ENCODE assay signal across 11 cellular contexts in genomic region chr22:40401532-40401931, GRCh38. TPM values are rescaled to one million over a fixed set of nuclear protein-coding genes. Genes with fewer than 3 reads are reported as not detected.
DNase-seq lines count a peak whose midpoint lies in the region; ATAC-seq and TF ChIP-seq lines count a peak whose summit lies in the region.
"Had no signal": no experiment of that assay in that cellular context is flagged by ENCODE, and none has a peak within 500 bp of the region (broad histone marks: within the 10 kb centered on the region; RNA-seq: fewer than 3 reads in every experiment).

No MANE protein-coding gene starts in this region.

- H3K27me3 Mint-ChIP-seq in CD4-positive, alpha-beta T cell = no peaks in the 10 kb centered on the region
- H3K27me3 Mint-ChIP-seq in activated naive CD4-positive, alpha-beta T cell treated with anti-CD3 and anti-CD28 coated beads for 36 hours (ENCODE audit: low read depth) = no peaks in the 10 kb centered on the region

- POLR2A ChIA-PET in CD4-positive, alpha-beta T cell (lab: Charles Lee) = interaction anchor here (1.2 to 3.3 kb wide), 4 partner anchors 16 to 63 kb away, joined by 4 to 17 read pairs (median 7); partner anchors contain the start of gene SGSM3

- H3K9me3 ChIP-seq in CD4-positive, alpha-beta T cell (ENCODE audit: control insufficient read depth, low read length) = no peaks in the 10 kb centered on the region
- no peaks in the 10 kb centered on the region for H3K9me3 ChIP-seq in right atrium auricular region

- H3K4me3 Mint-ChIP-seq in CD4-positive, alpha-beta T cell = peak overlapping the region; percentile 78
- H3K4me3 Mint-ChIP-seq in activated naive CD4-positive, alpha-beta T cell treated with anti-CD3 and anti-CD28 coated beads for 36 hours = no peak overlapping the region
- H3K4me3 Mint-ChIP-seq: nephron had no signal

- CTCF ChIA-PET in CD4-positive, alpha-beta T cell (lab: Charles Lee) = no interaction called here
- CTCF ChIA-PET in activated naive CD4-positive, alpha-beta T cell treated with anti-CD3 and anti-CD28 coated beads for 36 hours (lab: Charles Lee) = interaction anchor here (0.6 kb wide), 1 partner anchor 12 kb away, joined by 3 read pairs; no protein-coding TSS in a partner anchor

- intact Hi-C loops in CD4-positive, alpha-beta T cell (cut with DNase I, micrococcal nuclease) = no loop called here
- intact Hi-C loops in activated naive CD4-positive, alpha-beta T cell treated with anti-CD3 and anti-CD28 coated beads for 36 hours (cut with micrococcal nuclease) = no loop called here

- peak; percentile 80 for ATAC-seq in CD4-positive, alpha-beta T cell (ENCODE audit: poor library complexity)
- no peak for ATAC-seq in GM19395 (IDR thresholded peaks at IDR 0.05; ENCODE audit: unreplicated experiment)
- ATAC-seq: HCT116 had no signal

- peaks cover 51% of the 10 kb centered on the region for H3K36me3 ChIP-seq in right atrium auricular region

- H3K4me3 ChIP-seq in right atrium auricular region = no peak overlapping the region

- H3K27ac ChIP-seq in CD4-positive, alpha-beta T cell (ENCODE audit: low read depth, low read length) = peak overlapping the region; percentile 5
- H3K27ac ChIP-seq in right atrium auricular region = no peak overlapping the region
- H3K27ac ChIP-seq: C4-2B had no signal

- H3K27me3 ChIP-seq in CD4-positive, alpha-beta T cell (ENCODE audit: control insufficient read depth, insufficient read depth, low read length) = no peaks in the 10 kb centered on the region
- no peaks in the 10 kb centered on the region for H3K27me3 ChIP-seq in right atrium auricular region

- H3K9me3 Mint-ChIP-seq in CD4-positive, alpha-beta T cell = no peaks in the 10 kb centered on the region
- no peaks in the 10 kb centered on the region for H3K9me3 Mint-ChIP-seq in activated naive CD4-positive, alpha-beta T cell treated with anti-CD3 and anti-CD28 coated beads for 36 hours
- H3K9me3 Mint-ChIP-seq: nephron had no signal

- TF ChIP-seq CTCF in CD4-positive, alpha-beta T cell (IDR thresholded peaks at IDR 0.05) = no peak
- TF ChIP-seq CTCF in GM10266 (IDR thresholded peaks at IDR 0.05; ENCODE audit: control insufficient read depth, insufficient read depth, low read depth, missing control alignments) = no peak
- no peak for TF ChIP-seq CTCF in right atrium auricular region (IDR thresholded peaks at IDR 0.05)

- H3K4me1 ChIP-seq in right atrium auricular region = peaks cover 0 to 19% of the 10 kb centered on the region in 2 donors

- peak in 9 of 10 experiments; percentile 22 to 53 (median 43) for DNase-seq in CD4-positive, alpha-beta T cell
- DNase-seq in T-helper 9 cell (peak; percentile 47), NCI-H1694 treated with DMSO at 0.1 percent for 48 hours (lab: John Stamatoyannopoulos, UW) (no peak), GM10266 (ENCODE audit: extremely low spot score) (no peak), right atrium auricular region (ENCODE audit: low spot score) (no peak)
- DNase-seq in activated naive CD4-positive, alpha-beta T cell treated with anti-CD3 and anti-CD28 coated beads for 36 hours = peak; percentile 44
- DNase-seq in stimulated activated CD4-positive, alpha-beta T cell treated with anti-CD3 and anti-CD28 coated beads, Interleukin-2, amount 100 ng/mL, for 24 hours = peak; percentile 49 to 54

- peak overlapping the region; percentile 90 for H3K27ac Mint-ChIP-seq in CD4-positive, alpha-beta T cell
- H3K27ac Mint-ChIP-seq in activated naive CD4-positive, alpha-beta T cell treated with anti-CD3 and anti-CD28 coated beads for 36 hours = peak overlapping the region; percentile 80
- H3K27ac Mint-ChIP-seq: nephron had no signal

- peaks cover 71% of the 10 kb centered on the region for H3K4me1 Mint-ChIP-seq in CD4-positive, alpha-beta T cell (ENCODE audit: low read depth)
- H3K4me1 Mint-ChIP-seq in activated naive CD4-positive, alpha-beta T cell treated with anti-CD3 and anti-CD28 coated beads for 36 hours (ENCODE audit: low read depth) = peaks cover 62% of the 10 kb centered on the region

- H3K36me3 Mint-ChIP-seq in CD4-positive, alpha-beta T cell (ENCODE audit: low read depth) = peaks cover 45% of the 10 kb centered on the region
- H3K36me3 Mint-ChIP-seq in activated naive CD4-positive, alpha-beta T cell treated with anti-CD3 and anti-CD28 coated beads for 36 hours (ENCODE audit: low read depth) = peaks cover 19% of the 10 kb centered on the region

RNA-seq across cellular contexts. Expression of gene SGSM3, which starts 31.1 kb away (rescaled TPM):
- total RNA-seq in CD4-positive, alpha-beta T cell = 10 to 100 TPM; 87.9 to 89.9 TPM
- 10 to 100 TPM; 65.7 to 66.4 TPM for total RNA-seq in activated naive CD4-positive, alpha-beta T cell treated with anti-CD3 and anti-CD28 coated beads for 36 hours
- total RNA-seq in right atrium auricular region = 10 to 100 TPM; 29.0 to 36.3 TPM

RNA-seq across cellular contexts. Expression of gene ADSL, which starts 55.2 kb away (rescaled TPM):
- 10 to 100 TPM; 62.9 to 75.3 TPM for total RNA-seq in CD4-positive, alpha-beta T cell
- 100 to 1,000 TPM; 125 to 129 TPM for total RNA-seq in activated naive CD4-positive, alpha-beta T cell treated with anti-CD3 and anti-CD28 coated beads for 36 hours
- 10 to 100 TPM; 41.8 to 69.9 TPM for total RNA-seq in right atrium auricular region

Comparison
In these comparisons a context has a peak if more than half of its experiments do, and no peak if none do; other contexts are left out.
1. DNase-seq: peak in CD4-positive, alpha-beta T cell (9 of 10), T-helper 9 cell (single experiment), activated naive CD4-positive, alpha-beta T cell treated with anti-CD3 and anti-CD28 coated beads for 36 hours (single experiment) and stimulated activated CD4-positive, alpha-beta T cell treated with anti-CD3 and anti-CD28 coated beads, Interleukin-2, amount 100 ng/mL, for 24 hours (2 of 2); none in NCI-H1694 treated with DMSO at 0.1 percent for 48 hours (single experiment), GM10266 (single experiment) and right atrium auricular region (single experiment).